ENCODE assay signal across 9 cellular contexts in genomic region chr22:40426671-40427070, GRCh38. TPM values are rescaled to one million over a fixed set of nuclear protein-coding genes. Genes with fewer than 3 reads are reported as not detected.
DNase-seq lines count a peak whose midpoint lies in the region; ATAC-seq and TF ChIP-seq lines count a peak whose summit lies in the region.
"Had no signal": no experiment of that assay in that cellular context is flagged by ENCODE, and none has a peak within 500 bp of the region (broad histone marks: within the 10 kb centered on the region; RNA-seq: fewer than 3 reads in every experiment).

No MANE protein-coding gene starts in this region.

- no peaks in the 10 kb centered on the region for H3K9me3 Mint-ChIP-seq in activated T-helper 1 cell treated with anti-CD3 and anti-CD28 coated beads, Interleukin-12 subunit alpha, Interleukin-12 subunit beta, Interleukin-2, Interleukin-4 antibody, amounts not matched to agents 30 ng/mL and 10 ng/mL and 1 ng/mL, durations not matched to agents 14 hours and 24 hours and 36 hours

- intact Hi-C loops in breast epithelium (cut with DNase I; ENCODE audit: low total_unique reads): no loop called here
- intact Hi-C loops in mammary epithelial cell (cut with micrococcal nuclease): no loop called here
- intact Hi-C loops in activated T-helper 1 cell treated with anti-CD3 and anti-CD28 coated beads, Interleukin-12 subunit alpha, Interleukin-12 subunit beta, Interleukin-2, Interleukin-4 antibody, amounts not matched to agents 30 ng/mL and 10 ng/mL and 1 ng/mL, durations not matched to agents 14 hours and 24 hours and 36 hours (cut with micrococcal nuclease): no loop called here

- no TSS peak for BruUV-seq in mammary epithelial cell (replicated peaks; lab: Mats Ljungman, UMichigan)

- dilution Hi-C loops in mammary epithelial cell (cut with HindIII; ENCODE audit: low sequenced_read_pairs): no loop called here

- no peak for ATAC-seq in HG02852 (IDR thresholded peaks at IDR 0.05; ENCODE audit: unreplicated experiment)
- ATAC-seq: lower lobe of right lung had no signal

- peak; percentile 15 to 68 for TF ChIP-seq EP300 in tibial nerve (IDR thresholded peaks at IDR 0.05)

- H3K9ac ChIP-seq in mammary epithelial cell (ENCODE audit: insufficient read depth, low read length): no peak overlapping the region

- no peaks in the 10 kb centered on the region for H3K4me1 Mint-ChIP-seq in activated T-helper 1 cell treated with anti-CD3 and anti-CD28 coated beads, Interleukin-12 subunit alpha, Interleukin-12 subunit beta, Interleukin-2, Interleukin-4 antibody, amounts not matched to agents 30 ng/mL and 10 ng/mL and 1 ng/mL, durations not matched to agents 14 hours and 24 hours and 36 hours (ENCODE audit: low read depth)

- H3K27ac ChIP-seq in breast epithelium: peak overlapping the region; percentile 80 to 84
- H3K27ac ChIP-seq in mammary epithelial cell (ENCODE audit: insufficient read depth, low read depth, low read length): no peak overlapping the region
- H3K27ac ChIP-seq in tibial nerve: peak overlapping the region; percentile 55 to 90 (median 73)
- H3K27ac ChIP-seq: lower lobe of right lung had no signal

- H3K27me3 ChIP-seq in breast epithelium (no peaks in the 10 kb centered on the region), mammary epithelial cell (ENCODE audit: insufficient read depth, low read length) (no peaks in the 10 kb centered on the region), tibial nerve (no peaks in the 10 kb centered on the region)

- H3K27me3 Mint-ChIP-seq in activated T-helper 1 cell treated with anti-CD3 and anti-CD28 coated beads, Interleukin-12 subunit alpha, Interleukin-12 subunit beta, Interleukin-2, Interleukin-4 antibody, amounts not matched to agents 30 ng/mL and 10 ng/mL and 1 ng/mL, durations not matched to agents 14 hours and 24 hours and 36 hours (ENCODE audit: insufficient read depth): no peaks in the 10 kb centered on the region

- H4K20me1 ChIP-seq in mammary epithelial cell (ENCODE audit: insufficient read depth, low read length): no peaks in the 10 kb centered on the region

- H3K9me3 ChIP-seq in breast epithelium (no peaks in the 10 kb centered on the region), mammary epithelial cell (replicated peaks; ENCODE audit: insufficient read depth, low read length) (no peaks in the 10 kb centered on the region), tibial nerve (no peaks in the 10 kb centered on the region)
- H3K9me3 ChIP-seq: lower lobe of right lung had no signal

- H2AFZ ChIP-seq in mammary epithelial cell (ENCODE audit: low read depth, low read length): no peak overlapping the region

- 59% methylated on average over 6 of the region's 6 CpGs for WGBS in mammary epithelial cell (ENCODE audit: low coverage, missing lambda C conversion rate)
- WGBS in tibial nerve, 2 donors: 59 to 69% methylated on average over 6 of the region's 6 CpGs

- TF ChIP-seq CTCF in breast epithelium (IDR thresholded peaks at IDR 0.05) (no peak), mammary epithelial cell (conservative IDR thresholded peaks at IDR 0.05 in 1 of 2, IDR thresholded peaks at IDR 0.05 in 1 of 2; ENCODE audit: extremely low read depth in 1 of 2, insufficient read depth in 1 of 2, low read depth in 1 of 2, low read length in 2 of 2) (no peak), tibial nerve (IDR thresholded peaks at IDR 0.05) (no peak)

- DNase-seq in breast epithelium (ENCODE audit: low spot score in 2 of 2): peak; percentile 51 to 66
- no peak for DNase-seq in mammary epithelial cell
- DNase-seq in activated T-helper 1 cell treated with anti-CD3 and anti-CD28 coated beads, Interleukin-12 subunit alpha, Interleukin-12 subunit beta, Interleukin-2, Interleukin-4 antibody, amounts not matched to agents 30 ng/mL and 10 ng/mL and 1 ng/mL, durations not matched to agents 14 hours and 24 hours and 36 hours (ENCODE audit: low spot score): no peak
- DNase-seq in kidney tubule cell (ENCODE audit: low spot score): peak; percentile 12
- no peak for DNase-seq in tibial nerve (ENCODE audit: low spot score in 2 of 2)
- no peak for DNase-seq in AML-193 (lab: John Stamatoyannopoulos, UW)
- DNase-seq in iPS-NIHi7 (ENCODE audit: extremely low spot score): no peak
- DNase-seq: lower lobe of right lung had no signal

- no peak overlapping the region for H3K4me2 ChIP-seq in mammary epithelial cell (ENCODE audit: insufficient read depth, low read depth, low read length)

- H3K4me1 ChIP-seq in breast epithelium: peaks cover 0 to 2% of the 10 kb centered on the region in 2 donors
- no peaks in the 10 kb centered on the region for H3K4me1 ChIP-seq in mammary epithelial cell (ENCODE audit: insufficient read depth, low read length)
- H3K4me1 ChIP-seq in tibial nerve: peaks cover 0 to 42% (median 12%) of the 10 kb centered on the region in 4 donors

- no peaks in the 10 kb centered on the region for H3K36me3 ChIP-seq in breast epithelium
- peaks cover 11% of the 10 kb centered on the region for H3K36me3 ChIP-seq in mammary epithelial cell (ENCODE audit: insufficient read depth, low read length)
- peaks cover 0 to 86% (median 8%) of the 10 kb centered on the region in 3 donors for H3K36me3 ChIP-seq in tibial nerve

- peaks cover 45% of the 10 kb centered on the region for H3K36me3 Mint-ChIP-seq in activated T-helper 1 cell treated with anti-CD3 and anti-CD28 coated beads, Interleukin-12 subunit alpha, Interleukin-12 subunit beta, Interleukin-2, Interleukin-4 antibody, amounts not matched to agents 30 ng/mL and 10 ng/mL and 1 ng/mL, durations not matched to agents 14 hours and 24 hours and 36 hours (ENCODE audit: low read depth)

- CTCF ChIA-PET in mammary epithelial cell (lab: Charles Lee; ENCODE audit: low non-redundant PET): no interaction called here

- TF ChIP-seq POLR2A in breast epithelium (IDR thresholded peaks at IDR 0.05) (no peak), tibial nerve (IDR thresholded peaks at IDR 0.05) (no peak)

- peak overlapping the region; percentile 26 for H3K27ac Mint-ChIP-seq in activated T-helper 1 cell treated with anti-CD3 and anti-CD28 coated beads, Interleukin-12 subunit alpha, Interleukin-12 subunit beta, Interleukin-2, Interleukin-4 antibody, amounts not matched to agents 30 ng/mL and 10 ng/mL and 1 ng/mL, durations not matched to agents 14 hours and 24 hours and 36 hours

- in situ Hi-C loops in mammary epithelial cell (cut with MboI; ENCODE audit: low sequenced_read_pairs in 2 of 2): loop anchor here in 1 of 2 donors (25.0 kb wide), 1 partner anchor 336 kb away; no protein-coding TSS in a partner anchor

- no peak overlapping the region for H3K4me3 Mint-ChIP-seq in activated T-helper 1 cell treated with anti-CD3 and anti-CD28 coated beads, Interleukin-12 subunit alpha, Interleukin-12 subunit beta, Interleukin-2, Interleukin-4 antibody, amounts not matched to agents 30 ng/mL and 10 ng/mL and 1 ng/mL, durations not matched to agents 14 hours and 24 hours and 36 hours

- H3K4me3 ChIP-seq in breast epithelium (no peak overlapping the region), mammary epithelial cell (replicated peaks in 1 of 3; ENCODE audit: insufficient read depth in 1 of 3, low read depth in 2 of 3, low read length in 3 of 3) (no peak overlapping the region), tibial nerve (no peak overlapping the region)
- H3K4me3 ChIP-seq: lower lobe of right lung had no signal

- H3K79me2 ChIP-seq in mammary epithelial cell (ENCODE audit: insufficient read depth, low read length): peaks cover 4% of the 10 kb centered on the region

RNA-seq across cellular contexts. Expression of gene SGSM3, which starts 56.3 kb away (rescaled TPM):
- total RNA-seq in breast epithelium (10 to 100 TPM; 34.7 to 69.2 (median 55.3) TPM), mammary epithelial cell (10 to 100 TPM; 25.8 to 47.4 TPM), tibial nerve (100 to 1,000 TPM in 1 of 4 donors, 10 to 100 TPM in 3; 47.2 to 106 (median 69.2) TPM)
- polyA plus RNA-seq in mammary epithelial cell: 47.4 TPM
- 63.5 TPM for polyA minus RNA-seq in mammary epithelial cell
- 46.2 and 53.2 TPM in 2 replicates for total RNA-seq in activated T-helper 1 cell treated with anti-CD3 and anti-CD28 coated beads, Interleukin-12 subunit alpha, Interleukin-12 subunit beta, Interleukin-2, Interleukin-4 antibody, amounts not matched to agents 30 ng/mL and 10 ng/mL and 1 ng/mL, durations not matched to agents 14 hours and 24 hours and 36 hours

Comparison
In these comparisons a context has a peak if more than half of its experiments do, and no peak if none do; other contexts are left out.
1. DNase-seq: peak in breast epithelium (2 of 2) and kidney tubule cell (single experiment); none in mammary epithelial cell (single experiment), activated T-helper 1 cell treated with anti-CD3 and anti-CD28 coated beads, Interleukin-12 subunit alpha, Interleukin-12 subunit beta, Interleukin-2, Interleukin-4 antibody, amounts not matched to agents 30 ng/mL and 10 ng/mL and 1 ng/mL, durations not matched to agents 14 hours and 24 hours and 36 hours (single experiment), tibial nerve (0 of 2), AML-193 (0 of 2) and iPS-NIHi7 (single experiment).